In the genomic region with DNA sequence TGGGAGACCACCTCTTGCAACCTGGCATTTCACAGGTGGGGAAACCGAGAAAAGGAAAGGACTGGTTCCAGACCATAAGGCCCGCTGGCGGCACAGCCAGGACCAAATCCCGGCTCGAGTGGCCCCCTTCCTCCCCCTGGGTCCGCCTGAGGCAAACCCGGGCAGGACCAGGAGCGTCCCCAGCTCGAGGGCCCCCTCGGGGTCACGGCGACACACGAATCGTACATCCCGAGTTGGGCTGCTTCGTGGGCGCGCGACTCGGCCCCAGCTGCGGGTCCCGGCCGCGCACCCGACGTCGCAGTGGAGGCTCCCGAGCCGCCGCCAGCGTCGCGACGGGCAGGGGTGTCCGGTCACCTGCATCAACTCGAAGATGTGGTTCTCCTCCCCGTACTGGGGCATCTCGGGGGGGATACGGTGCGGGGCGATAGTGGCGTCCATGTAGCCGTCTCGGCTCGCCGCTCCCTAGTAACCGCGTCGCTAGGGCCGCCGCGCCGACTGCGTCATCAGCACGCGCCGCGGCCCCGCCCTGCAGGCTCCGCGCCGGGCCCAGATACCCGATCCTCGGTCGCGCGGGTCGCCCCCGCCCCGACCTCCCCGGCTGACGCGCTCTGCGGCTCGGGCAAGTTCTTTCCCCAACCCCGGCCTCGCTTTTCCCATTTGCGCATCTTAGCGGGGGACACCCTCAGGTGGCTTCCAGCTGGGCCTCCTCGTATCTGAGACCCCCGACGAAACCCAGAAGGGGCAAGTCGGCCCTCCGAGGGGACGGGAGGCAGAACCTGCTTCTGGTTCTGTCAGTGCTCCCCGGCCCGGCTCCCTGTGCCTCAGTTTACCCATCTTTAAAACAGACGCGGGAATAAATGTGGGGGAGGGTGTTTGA, we compare ENCODE assay signal across 8 cellular contexts. TPM values are rescaled to one million over a fixed set of nuclear protein-coding genes. Genes with fewer than 3 reads are reported as not detected.
DNase-seq lines count a peak whose midpoint lies in the region; ATAC-seq and TF ChIP-seq lines count a peak whose summit lies in the region.

A gene with protein sequence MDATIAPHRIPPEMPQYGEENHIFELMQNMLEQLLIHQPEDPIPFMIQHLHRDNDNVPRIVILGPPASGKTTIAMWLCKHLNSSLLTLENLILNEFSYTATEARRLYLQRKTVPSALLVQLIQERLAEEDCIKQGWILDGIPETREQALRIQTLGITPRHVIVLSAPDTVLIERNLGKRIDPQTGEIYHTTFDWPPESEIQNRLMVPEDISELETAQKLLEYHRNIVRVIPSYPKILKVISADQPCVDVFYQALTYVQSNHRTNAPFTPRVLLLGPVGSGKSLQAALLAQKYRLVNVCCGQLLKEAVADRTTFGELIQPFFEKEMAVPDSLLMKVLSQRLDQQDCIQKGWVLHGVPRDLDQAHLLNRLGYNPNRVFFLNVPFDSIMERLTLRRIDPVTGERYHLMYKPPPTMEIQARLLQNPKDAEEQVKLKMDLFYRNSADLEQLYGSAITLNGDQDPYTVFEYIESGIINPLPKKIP (minus strand): TSS at position 467 of the 877 bp plus-strand sequence. CDS start 29 bp downstream, at position 438.

- H3K27me3 Mint-ChIP-seq in endothelial cell (ENCODE audit: unreplicated experiment), result peaks cover 5% of the 10 kb centered on the region

- ATAC-seq in HG02970 (IDR thresholded peaks at IDR 0.05; ENCODE audit: low FRiP score, unreplicated experiment), result peak; percentile 67

- no peak for TF ChIP-seq CTCF in endothelial cell (IDR thresholded peaks at IDR 0.05; ENCODE audit: unreplicated experiment)

- H3K9me3 Mint-ChIP-seq in endothelial cell (ENCODE audit: unreplicated experiment), result no peaks in the 10 kb centered on the region

- peaks cover 4% of the 10 kb centered on the region for H3K4me1 Mint-ChIP-seq in endothelial cell (ENCODE audit: unreplicated experiment)

- H3K4me3 Mint-ChIP-seq in endothelial cell (ENCODE audit: unreplicated experiment), result peak within 1 kb of the TSS; percentile 89

- H3K36me3 Mint-ChIP-seq in endothelial cell (ENCODE audit: low read depth, unreplicated experiment), result no peaks in the 10 kb centered on the region

- DNase-seq in NCI-H2029 (lab: John Stamatoyannopoulos, UW) (peak; percentile 36), NCI-H2029 treated with DMSO at 0.1 percent for 48 hours (lab: John Stamatoyannopoulos, UW) (no peak), NCI-H748 treated with DMSO at 0.1 percent for 48 hours (lab: John Stamatoyannopoulos, UW) (peak; percentile 49), endothelial cell (ENCODE audit: low spot score) (peak; percentile 82), mesenteric fat pad (ENCODE audit: low spot score) (peak; percentile 92)
- peak; percentile 80 for DNase-seq in activated CD8-positive, alpha-beta memory T cell treated with anti-CD3 and anti-CD28 coated beads, Interleukin-2, amount 50 U/mL, for 4 hours
- peak; percentile 69 for DNase-seq in stimulated activated CD8-positive, alpha-beta memory T cell treated with anti-CD3 and anti-CD28 coated beads, Interleukin-12 subunit alpha, Interleukin-12 subunit beta, amount 100 ng/mL, for 4 hours (ENCODE audit: low read depth)

- H3K27ac Mint-ChIP-seq in endothelial cell (ENCODE audit: unreplicated experiment), result peak within 1 kb of the TSS; percentile 82

RNA-seq across cellular contexts. Expression of the gene that starts here (rescaled TPM):
- 2.0 TPM for total RNA-seq in endothelial cell (ENCODE audit: unreplicated experiment)
- 1.5 TPM for total RNA-seq in mesenteric fat pad
